Comparison of ENCODE assay signal across 1 cellular context in the genomic region with DNA sequence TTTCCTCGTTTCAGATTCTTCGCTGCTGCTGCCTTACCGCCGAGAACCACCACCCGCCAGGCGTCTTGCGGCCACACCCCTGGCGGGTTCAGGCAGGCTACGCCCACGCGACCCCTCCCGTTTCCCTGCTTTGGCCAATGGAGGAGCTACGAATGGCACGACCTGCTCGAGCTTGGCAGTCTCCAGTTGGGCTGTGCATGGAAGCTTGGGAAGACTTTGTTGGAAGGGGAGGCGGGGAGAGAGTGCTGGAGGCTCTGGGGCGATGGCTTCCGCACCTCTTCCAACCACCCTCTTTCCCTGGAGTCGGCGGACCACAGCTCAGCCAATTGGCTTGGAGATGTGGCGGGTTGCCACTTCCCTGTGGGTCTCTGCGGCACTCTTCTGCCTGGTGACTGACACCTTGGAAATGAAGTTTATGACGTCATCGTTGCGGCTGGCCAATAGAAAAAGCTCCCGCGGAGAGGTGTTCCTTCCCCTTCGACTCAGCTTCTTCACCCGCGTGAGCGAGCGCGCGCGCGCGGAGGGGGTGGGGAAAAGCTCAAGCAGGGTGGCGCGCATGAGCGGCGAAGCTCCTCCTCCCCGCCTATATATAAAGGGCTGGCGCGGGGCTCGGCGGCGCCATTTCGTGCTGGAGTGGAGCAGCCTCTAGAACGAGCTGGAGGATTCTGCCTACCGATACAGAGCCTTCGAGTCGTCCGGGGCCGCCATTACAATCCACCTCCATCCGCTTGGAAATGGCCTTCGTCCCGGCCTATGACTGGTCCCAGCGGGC.
TF ChIP-seq lines count a peak whose summit lies in the region.

No MANE protein-coding gene starts in this region.

TF ChIP-seq in GM12878, 131 proteins besides CTCF, POLR2A, EP300 and RAD21 (continued from another document):
- peak in 1 of 2 experiments; percentile 81; a peak in 3 of 4 replicates for TF ChIP-seq BHLHE40 (IDR thresholded peaks at IDR 0.05; ENCODE audit: borderline replicate concordance in 1 of 2, low read depth in 2 of 2, low read length in 1 of 2)
- TF ChIP-seq, protein P1, sequence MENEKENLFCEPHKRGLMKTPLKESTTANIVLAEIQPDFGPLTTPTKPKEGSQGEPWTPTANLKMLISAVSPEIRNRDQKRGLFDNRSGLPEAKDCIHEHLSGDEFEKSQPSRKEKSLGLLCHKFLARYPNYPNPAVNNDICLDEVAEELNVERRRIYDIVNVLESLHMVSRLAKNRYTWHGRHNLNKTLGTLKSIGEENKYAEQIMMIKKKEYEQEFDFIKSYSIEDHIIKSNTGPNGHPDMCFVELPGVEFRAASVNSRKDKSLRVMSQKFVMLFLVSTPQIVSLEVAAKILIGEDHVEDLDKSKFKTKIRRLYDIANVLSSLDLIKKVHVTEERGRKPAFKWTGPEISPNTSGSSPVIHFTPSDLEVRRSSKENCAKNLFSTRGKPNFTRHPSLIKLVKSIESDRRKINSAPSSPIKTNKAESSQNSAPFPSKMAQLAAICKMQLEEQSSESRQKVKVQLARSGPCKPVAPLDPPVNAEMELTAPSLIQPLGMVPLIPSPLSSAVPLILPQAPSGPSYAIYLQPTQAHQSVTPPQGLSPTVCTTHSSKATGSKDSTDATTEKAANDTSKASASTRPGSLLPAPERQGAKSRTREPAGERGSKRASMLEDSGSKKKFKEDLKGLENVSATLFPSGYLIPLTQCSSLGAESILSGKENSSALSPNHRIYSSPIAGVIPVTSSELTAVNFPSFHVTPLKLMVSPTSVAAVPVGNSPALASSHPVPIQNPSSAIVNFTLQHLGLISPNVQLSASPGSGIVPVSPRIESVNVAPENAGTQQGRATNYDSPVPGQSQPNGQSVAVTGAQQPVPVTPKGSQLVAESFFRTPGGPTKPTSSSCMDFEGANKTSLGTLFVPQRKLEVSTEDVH (IDR thresholded peaks at IDR 0.05; ENCODE audit: low read depth, partially characterized antibody) = peak; percentile 88
- TF ChIP-seq CHD1 (IDR thresholded peaks at IDR 0.05; ENCODE audit: low read depth, low read length) = peak; percentile 22; the same call in 1 of the 2 replicates
- peak; percentile 4; the same call in 1 of the 2 replicates for TF ChIP-seq BCL11A (IDR thresholded peaks at IDR 0.05; ENCODE audit: low read depth, low read length)
- peak; percentile 100 for TF ChIP-seq NBN (IDR thresholded peaks at IDR 0.05)
- peak; percentile 76; the same call in 1 of the 2 replicates for TF ChIP-seq SMARCA5 (IDR thresholded peaks at IDR 0.05)
- peak; percentile 96 for TF ChIP-seq TCF3 (IDR thresholded peaks at IDR 0.05; ENCODE audit: borderline replicate concordance, insufficient read depth, low read depth, low read length)
- peak; percentile 80 for TF ChIP-seq HDAC6 (IDR thresholded peaks at IDR 0.05; ENCODE audit: unreplicated experiment)
- peak; percentile 37; the same call in 1 of the 2 replicates for TF ChIP-seq TCF7 (IDR thresholded peaks at IDR 0.05; ENCODE audit: borderline replicate concordance)
- TF ChIP-seq, protein P2, sequence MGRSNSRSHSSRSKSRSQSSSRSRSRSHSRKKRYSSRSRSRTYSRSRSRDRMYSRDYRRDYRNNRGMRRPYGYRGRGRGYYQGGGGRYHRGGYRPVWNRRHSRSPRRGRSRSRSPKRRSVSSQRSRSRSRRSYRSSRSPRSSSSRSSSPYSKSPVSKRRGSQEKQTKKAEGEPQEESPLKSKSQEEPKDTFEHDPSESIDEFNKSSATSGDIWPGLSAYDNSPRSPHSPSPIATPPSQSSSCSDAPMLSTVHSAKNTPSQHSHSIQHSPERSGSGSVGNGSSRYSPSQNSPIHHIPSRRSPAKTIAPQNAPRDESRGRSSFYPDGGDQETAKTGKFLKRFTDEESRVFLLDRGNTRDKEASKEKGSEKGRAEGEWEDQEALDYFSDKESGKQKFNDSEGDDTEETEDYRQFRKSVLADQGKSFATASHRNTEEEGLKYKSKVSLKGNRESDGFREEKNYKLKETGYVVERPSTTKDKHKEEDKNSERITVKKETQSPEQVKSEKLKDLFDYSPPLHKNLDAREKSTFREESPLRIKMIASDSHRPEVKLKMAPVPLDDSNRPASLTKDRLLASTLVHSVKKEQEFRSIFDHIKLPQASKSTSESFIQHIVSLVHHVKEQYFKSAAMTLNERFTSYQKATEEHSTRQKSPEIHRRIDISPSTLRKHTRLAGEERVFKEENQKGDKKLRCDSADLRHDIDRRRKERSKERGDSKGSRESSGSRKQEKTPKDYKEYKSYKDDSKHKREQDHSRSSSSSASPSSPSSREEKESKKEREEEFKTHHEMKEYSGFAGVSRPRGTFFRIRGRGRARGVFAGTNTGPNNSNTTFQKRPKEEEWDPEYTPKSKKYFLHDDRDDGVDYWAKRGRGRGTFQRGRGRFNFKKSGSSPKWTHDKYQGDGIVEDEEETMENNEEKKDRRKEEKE (IDR thresholded peaks at IDR 0.05) = peak; percentile 55; the same call in 1 of the 2 replicates
- no peak for TF ChIP-seq ZNF622 (IDR thresholded peaks at IDR 0.05)
- no peak for TF ChIP-seq ZNF217 (IDR thresholded peaks at IDR 0.05)
- 0 out of 2 replicates have a peak, but pooled peaks have one; percentile 3 for TF ChIP-seq SREBF2 (IDR thresholded peaks at IDR 0.05; ENCODE audit: low read length)
- TF ChIP-seq, protein P3, sequence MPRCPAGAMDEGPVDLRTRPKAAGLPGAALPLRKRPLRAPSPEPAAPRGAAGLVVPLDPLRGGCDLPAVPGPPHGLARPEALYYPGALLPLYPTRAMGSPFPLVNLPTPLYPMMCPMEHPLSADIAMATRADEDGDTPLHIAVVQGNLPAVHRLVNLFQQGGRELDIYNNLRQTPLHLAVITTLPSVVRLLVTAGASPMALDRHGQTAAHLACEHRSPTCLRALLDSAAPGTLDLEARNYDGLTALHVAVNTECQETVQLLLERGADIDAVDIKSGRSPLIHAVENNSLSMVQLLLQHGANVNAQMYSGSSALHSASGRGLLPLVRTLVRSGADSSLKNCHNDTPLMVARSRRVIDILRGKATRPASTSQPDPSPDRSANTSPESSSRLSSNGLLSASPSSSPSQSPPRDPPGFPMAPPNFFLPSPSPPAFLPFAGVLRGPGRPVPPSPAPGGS (IDR thresholded peaks at IDR 0.05; ENCODE audit: borderline replicate concordance, insufficient read depth, low read depth, low read length, poor library complexity, severe bottlenecking) = peak; percentile 58
- TF ChIP-seq, protein P4, sequence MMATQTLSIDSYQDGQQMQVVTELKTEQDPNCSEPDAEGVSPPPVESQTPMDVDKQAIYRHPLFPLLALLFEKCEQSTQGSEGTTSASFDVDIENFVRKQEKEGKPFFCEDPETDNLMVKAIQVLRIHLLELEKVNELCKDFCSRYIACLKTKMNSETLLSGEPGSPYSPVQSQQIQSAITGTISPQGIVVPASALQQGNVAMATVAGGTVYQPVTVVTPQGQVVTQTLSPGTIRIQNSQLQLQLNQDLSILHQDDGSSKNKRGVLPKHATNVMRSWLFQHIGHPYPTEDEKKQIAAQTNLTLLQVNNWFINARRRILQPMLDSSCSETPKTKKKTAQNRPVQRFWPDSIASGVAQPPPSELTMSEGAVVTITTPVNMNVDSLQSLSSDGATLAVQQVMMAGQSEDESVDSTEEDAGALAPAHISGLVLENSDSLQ (IDR thresholded peaks at IDR 0.05) = peak; percentile 97
- peak; percentile 96 for TF ChIP-seq BACH1 (IDR thresholded peaks at IDR 0.05; ENCODE audit: borderline replicate concordance)
- TF ChIP-seq EGR1 (IDR thresholded peaks at IDR 0.05; ENCODE audit: borderline replicate concordance in 1 of 2, low read depth in 2 of 2, low read length in 2 of 2) = peak; percentile 83 to 99
- peak; percentile 82; the same call in 1 of the 2 replicates for TF ChIP-seq PAX8 (IDR thresholded peaks at IDR 0.05)
- TF ChIP-seq RELA (IDR thresholded peaks at IDR 0.05; ENCODE audit: borderline replicate concordance, partially characterized antibody) = peak; percentile 15
- TF ChIP-seq, protein P5, sequence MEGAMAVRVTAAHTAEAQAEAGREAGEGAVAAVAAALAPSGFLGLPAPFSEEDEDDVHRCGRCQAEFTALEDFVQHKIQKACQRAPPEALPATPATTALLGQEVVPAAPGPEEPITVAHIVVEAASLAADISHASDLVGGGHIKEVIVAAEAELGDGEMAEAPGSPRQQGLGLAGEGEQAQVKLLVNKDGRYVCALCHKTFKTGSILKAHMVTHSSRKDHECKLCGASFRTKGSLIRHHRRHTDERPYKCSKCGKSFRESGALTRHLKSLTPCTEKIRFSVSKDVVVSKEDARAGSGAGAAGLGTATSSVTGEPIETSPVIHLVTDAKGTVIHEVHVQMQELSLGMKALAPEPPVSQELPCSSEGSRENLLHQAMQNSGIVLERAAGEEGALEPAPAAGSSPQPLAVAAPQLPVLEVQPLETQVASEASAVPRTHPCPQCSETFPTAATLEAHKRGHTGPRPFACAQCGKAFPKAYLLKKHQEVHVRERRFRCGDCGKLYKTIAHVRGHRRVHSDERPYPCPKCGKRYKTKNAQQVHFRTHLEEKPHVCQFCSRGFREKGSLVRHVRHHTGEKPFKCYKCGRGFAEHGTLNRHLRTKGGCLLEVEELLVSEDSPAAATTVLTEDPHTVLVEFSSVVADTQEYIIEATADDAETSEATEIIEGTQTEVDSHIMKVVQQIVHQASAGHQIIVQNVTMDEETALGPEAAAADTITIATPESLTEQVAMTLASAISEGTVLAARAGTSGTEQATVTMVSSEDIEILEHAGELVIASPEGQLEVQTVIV (IDR thresholded peaks at IDR 0.05; ENCODE audit: borderline replicate concordance, partially characterized antibody) = peak; percentile 78
- 0 out of 2 replicates have a peak, but pooled peaks have one; percentile 1 for TF ChIP-seq SIN3A (IDR thresholded peaks at IDR 0.05; ENCODE audit: low read depth, low read length)
- TF ChIP-seq, protein P6, sequence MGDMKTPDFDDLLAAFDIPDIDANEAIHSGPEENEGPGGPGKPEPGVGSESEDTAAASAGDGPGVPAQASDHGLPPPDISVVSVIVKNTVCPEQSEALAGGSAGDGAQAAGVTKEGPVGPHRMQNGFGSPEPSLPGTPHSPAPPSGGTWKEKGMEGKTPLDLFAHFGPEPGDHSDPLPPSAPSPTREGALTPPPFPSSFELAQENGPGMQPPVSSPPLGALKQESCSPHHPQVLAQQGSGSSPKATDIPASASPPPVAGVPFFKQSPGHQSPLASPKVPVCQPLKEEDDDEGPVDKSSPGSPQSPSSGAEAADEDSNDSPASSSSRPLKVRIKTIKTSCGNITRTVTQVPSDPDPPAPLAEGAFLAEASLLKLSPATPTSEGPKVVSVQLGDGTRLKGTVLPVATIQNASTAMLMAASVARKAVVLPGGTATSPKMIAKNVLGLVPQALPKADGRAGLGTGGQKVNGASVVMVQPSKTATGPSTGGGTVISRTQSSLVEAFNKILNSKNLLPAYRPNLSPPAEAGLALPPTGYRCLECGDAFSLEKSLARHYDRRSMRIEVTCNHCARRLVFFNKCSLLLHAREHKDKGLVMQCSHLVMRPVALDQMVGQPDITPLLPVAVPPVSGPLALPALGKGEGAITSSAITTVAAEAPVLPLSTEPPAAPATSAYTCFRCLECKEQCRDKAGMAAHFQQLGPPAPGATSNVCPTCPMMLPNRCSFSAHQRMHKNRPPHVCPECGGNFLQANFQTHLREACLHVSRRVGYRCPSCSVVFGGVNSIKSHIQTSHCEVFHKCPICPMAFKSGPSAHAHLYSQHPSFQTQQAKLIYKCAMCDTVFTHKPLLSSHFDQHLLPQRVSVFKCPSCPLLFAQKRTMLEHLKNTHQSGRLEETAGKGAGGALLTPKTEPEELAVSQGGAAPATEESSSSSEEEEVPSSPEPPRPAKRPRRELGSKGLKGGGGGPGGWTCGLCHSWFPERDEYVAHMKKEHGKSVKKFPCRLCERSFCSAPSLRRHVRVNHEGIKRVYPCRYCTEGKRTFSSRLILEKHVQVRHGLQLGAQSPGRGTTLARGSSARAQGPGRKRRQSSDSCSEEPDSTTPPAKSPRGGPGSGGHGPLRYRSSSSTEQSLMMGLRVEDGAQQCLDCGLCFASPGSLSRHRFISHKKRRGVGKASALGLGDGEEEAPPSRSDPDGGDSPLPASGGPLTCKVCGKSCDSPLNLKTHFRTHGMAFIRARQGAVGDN (IDR thresholded peaks at IDR 0.05) = peak; percentile 99
- TF ChIP-seq IKZF1 (conservative IDR thresholded peaks at IDR 0.05) = peak; percentile 98
- TF ChIP-seq LARP7 (IDR thresholded peaks at IDR 0.05) = no peak; the same call in 1 of the 2 replicates
- TF ChIP-seq NR2F1 (conservative IDR thresholded peaks at IDR 0.05) = 0 out of 2 replicates have a peak, but pooled peaks have one; percentile 26
- TF ChIP-seq PML (IDR thresholded peaks at IDR 0.05; ENCODE audit: low read length) = no peak
